In genomic region chr1:86965012-86965826, GRCh38 we compare ENCODE assay signal across 8 cellular contexts. TPM values are rescaled to one million over a fixed set of nuclear protein-coding genes. Genes with fewer than 3 reads are reported as not detected.
DNase-seq lines count a peak whose midpoint lies in the region; ATAC-seq and TF ChIP-seq lines count a peak whose summit lies in the region.

No MANE protein-coding gene starts in this region.

- in situ Hi-C loops in gastrocnemius medialis (cut with MboI; ENCODE audit: low sequenced_read_pairs in 4 of 4) = loop anchor here (10.0 to 25.0 kb wide), 2 partner anchors 128 to 130 kb away; no protein-coding TSS in a partner anchor

- H3K27me3 ChIP-seq in foreskin keratinocyte (no peaks in the 10 kb centered on the region), gastrocnemius medialis (no peaks in the 10 kb centered on the region), MG63 (no peaks in the 10 kb centered on the region)

- no peak for TF ChIP-seq POLR2A in gastrocnemius medialis (IDR thresholded peaks at IDR 0.05)

- H3K4me1 ChIP-seq in foreskin keratinocyte = no peaks in the 10 kb centered on the region
- H3K4me1 ChIP-seq in gastrocnemius medialis = no peaks in the 10 kb centered on the region

- peak; percentile 77 for TF ChIP-seq CTCF in foreskin keratinocyte (conservative IDR thresholded peaks at IDR 0.05)
- TF ChIP-seq CTCF in gastrocnemius medialis (IDR thresholded peaks at IDR 0.05 in 4 of 5, conservative IDR thresholded peaks at IDR 0.05 in 1 of 5) = peak; percentile 34 to 69 (median 49)

- peak; percentile 0 for DNase-seq in activated T-cell treated with anti-CD3 and anti-CD28 coated beads for 4 hours
- DNase-seq in activated T-cell treated with anti-CD3 and anti-CD28 coated beads, Interleukin-2, amount 50 U/mL, for 48 hours = no peak
- DNase-seq in SW480 (ENCODE audit: low spot score) = peak; percentile 24
- DNase-seq in foreskin keratinocyte = peak in 1 of 2 donors; percentile 23
- no peak for DNase-seq in gastrocnemius medialis
- no peak for DNase-seq in stimulated activated CD8-positive, alpha-beta memory T cell treated with anti-CD3 and anti-CD28 coated beads, Interleukin-4, amount 100 ng/mL, for 48 hours
- DNase-seq in MG63 = no peak

- no peaks in the 10 kb centered on the region for H3K9me3 ChIP-seq in gastrocnemius medialis
- H3K9me3 ChIP-seq in MG63 = no peaks in the 10 kb centered on the region

- intact Hi-C loops in gastrocnemius medialis (cut with DNase I; ENCODE audit: low total_unique reads) = loop anchor here (1.0 to 10.0 kb wide), 2 partner anchors 132 to 260 kb away; partner anchors contain the start of gene SH3GLB1

- H3K36me3 ChIP-seq in gastrocnemius medialis (no peaks in the 10 kb centered on the region), MG63 (no peaks in the 10 kb centered on the region)

- ATAC-seq in HG03442 (IDR thresholded peaks at IDR 0.05; ENCODE audit: unreplicated experiment) (peak; percentile 13), foreskin keratinocyte (peak; percentile 55), gastrocnemius medialis (no peak)

- H3K27ac ChIP-seq in foreskin keratinocyte (no peak overlapping the region), gastrocnemius medialis (no peak overlapping the region)

- H3K4me3 ChIP-seq in gastrocnemius medialis (no peak overlapping the region), MG63 (no peak overlapping the region)

RNA-seq across cellular contexts. Expression of gene HS2ST1, which starts 50.8 kb away (rescaled TPM):
- total RNA-seq in foreskin keratinocyte = 14.5 and 15.1 TPM in 2 replicates
- 4.7 and 5.8 TPM in 2 replicates for polyA plus RNA-seq in foreskin keratinocyte
- 1 to 10 TPM; 4.1 to 8.2 (median 6.8) TPM for total RNA-seq in gastrocnemius medialis
- 7.8 and 17.4 TPM in 2 replicates for total RNA-seq in MG63 (2014; rRNA removed; shearing (Covaris generic); ENCODE audit: low replicate concordance)

RNA-seq across cellular contexts. Expression of gene SELENOF, which starts 51.3 kb away (rescaled TPM):
- total RNA-seq in foreskin keratinocyte (115 and 117 TPM in 2 replicates), gastrocnemius medialis (10 to 100 TPM; 41.3 to 66.8 (median 47.2) TPM)
- polyA plus RNA-seq in foreskin keratinocyte = 136 and 150 TPM in 2 replicates
- 202 and 203 TPM in 2 replicates for total RNA-seq in MG63 (2014; rRNA removed; shearing (Covaris generic); ENCODE audit: low replicate concordance)

Comparison
In these comparisons a context has a peak if more than half of its experiments do, and no peak if none do; other contexts are left out.
1. DNase-seq: peak in activated T-cell treated with anti-CD3 and anti-CD28 coated beads for 4 hours (single experiment) and SW480 (single experiment); none in activated T-cell treated with anti-CD3 and anti-CD28 coated beads, Interleukin-2, amount 50 U/mL, for 48 hours (0 of 2), gastrocnemius medialis (0 of 2), stimulated activated CD8-positive, alpha-beta memory T cell treated with anti-CD3 and anti-CD28 coated beads, Interleukin-4, amount 100 ng/mL, for 48 hours (single experiment) and MG63 (single experiment).
2. ATAC-seq: peak in HG03442 (single experiment) and foreskin keratinocyte (single experiment); none in gastrocnemius medialis (0 of 2).